In the genomic region with DNA sequence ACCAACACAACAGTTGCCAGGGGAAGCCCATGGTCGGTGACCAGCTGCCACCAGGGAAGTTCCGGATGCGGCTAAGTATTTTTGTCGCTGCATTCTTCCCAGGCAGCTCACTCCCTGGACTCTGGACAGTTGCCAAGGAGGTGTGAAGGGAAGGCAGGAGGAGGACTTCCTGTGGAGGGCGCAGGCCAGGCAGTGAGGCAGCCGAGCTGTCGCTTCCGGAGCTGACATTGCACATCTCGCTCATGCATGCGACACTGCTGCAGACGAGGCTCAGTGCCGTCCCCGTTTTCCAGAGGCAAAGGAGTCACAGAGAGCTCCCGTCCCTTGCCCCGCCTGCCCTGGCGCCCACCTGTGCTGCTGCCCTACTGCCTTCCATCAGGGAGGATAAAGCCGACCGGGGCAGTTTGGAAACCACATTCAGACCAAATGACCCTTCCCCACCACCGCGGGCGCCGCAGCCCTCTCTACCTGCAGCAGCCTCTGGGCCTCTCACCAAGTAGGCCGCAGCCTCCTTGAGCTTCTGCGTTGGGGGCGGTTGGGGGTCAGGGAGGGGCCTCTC, we compare ENCODE assay signal across 9 cellular contexts.
A peak's percentile ranks its signal among the peaks of the same experiment; 100 is the strongest.
DNase-seq lines count a peak whose midpoint lies in the region; ATAC-seq and TF ChIP-seq lines count a peak whose summit lies in the region.
"Had no signal": no experiment of that assay in that cellular context is flagged by ENCODE, and none has a peak within 500 bp of the region (broad histone marks: within the 10 kb centered on the region; RNA-seq: fewer than 3 reads in every experiment).

No MANE protein-coding gene starts in this region.

- peak in 2 of 7 experiments; percentile 8 to 15 for DNase-seq in CD8-positive, alpha-beta T cell
- DNase-seq in astrocyte of the spinal cord (ENCODE audit: low read depth, low spot score) (peak; percentile 58), lung microvascular endothelial cell (ENCODE audit: low read depth in 2 of 2) (peak; percentile 37 to 90), SW 1271 (lab: John Stamatoyannopoulos, UW) (no peak)

- H3K27ac Mint-ChIP-seq in CD8-positive, alpha-beta T cell, result no peak overlapping the region

- no peaks in the 10 kb centered on the region for H3K36me3 ChIP-seq in CD8-positive, alpha-beta T cell (ENCODE audit: insufficient read depth, low read length)
- H3K36me3 ChIP-seq in HUES6 (ENCODE audit: control insufficient read depth, insufficient read depth, low read length), result no peaks in the 10 kb centered on the region
- H3K36me3 ChIP-seq: HAP-1 had no signal

- peak overlapping the region; percentile 49 for H3K4me3 Mint-ChIP-seq in CD8-positive, alpha-beta T cell

- no peaks in the 10 kb centered on the region for H3K9me3 Mint-ChIP-seq in CD8-positive, alpha-beta T cell

- in situ Hi-C loops in astrocyte of the spinal cord (cut with HindIII; ENCODE audit: low sequenced_read_pairs), result no loop called here

- no peak for TF ChIP-seq CTCF in CD8-positive, alpha-beta T cell (IDR thresholded peaks at IDR 0.05)
- TF ChIP-seq CTCF in astrocyte of the spinal cord (IDR thresholded peaks at IDR 0.05; ENCODE audit: low read depth, low read length), result no peak

- H3K36me3 Mint-ChIP-seq in CD8-positive, alpha-beta T cell, result no peaks in the 10 kb centered on the region

- H3K4me3 ChIP-seq in CD8-positive, alpha-beta T cell (ENCODE audit: low read depth, low read length), result no peak overlapping the region
- H3K4me3 ChIP-seq in HUES6 (ENCODE audit: low read depth, low read length), result peak overlapping the region; percentile 13; the same call in 1 of the 2 replicates
- H3K4me3 ChIP-seq in astrocyte of the spinal cord (ENCODE audit: low read depth, low read length), result no peak overlapping the region
- H3K4me3 ChIP-seq: HAP-1 had no signal

- peaks cover 21% of the 10 kb centered on the region for H3K27me3 ChIP-seq in CD8-positive, alpha-beta T cell (ENCODE audit: insufficient read depth, low read length)
- peaks cover 25% of the 10 kb centered on the region for H3K27me3 ChIP-seq in HUES6 (ENCODE audit: control insufficient read depth, insufficient read depth, low read length)

- peak overlapping the region; percentile 33 for H3K9ac ChIP-seq in HUES6 (ENCODE audit: low read length)

- POLR2A ChIA-PET in CD8-positive, alpha-beta T cell (lab: Charles Lee), result no interaction called here

- H3K4me1 Mint-ChIP-seq in CD8-positive, alpha-beta T cell (ENCODE audit: low read depth), result peaks cover 12% of the 10 kb centered on the region

- no peak overlapping the region for H3K27ac ChIP-seq in CD8-positive, alpha-beta T cell (ENCODE audit: low read depth, low read length)
- H3K27ac ChIP-seq in HUES6 (ENCODE audit: low read depth, low read length), result no peak overlapping the region

- intact Hi-C loops in CD8-positive, alpha-beta T cell (cut with DNase I, micrococcal nuclease), result no loop called here

- CTCF ChIA-PET in CD8-positive, alpha-beta T cell (lab: Charles Lee), result interaction anchor here (0.9 kb wide), 1 partner anchor 58 kb away, joined by 3 read pairs; no protein-coding TSS in a partner anchor

- peaks cover 49% of the 10 kb centered on the region for H3K27me3 Mint-ChIP-seq in CD8-positive, alpha-beta T cell (ENCODE audit: low read depth)

- H3K4me1 ChIP-seq in CD8-positive, alpha-beta T cell (ENCODE audit: insufficient read depth, low read length), result peaks cover 6% of the 10 kb centered on the region
- H3K4me1 ChIP-seq in HUES6 (ENCODE audit: control insufficient read depth, insufficient read depth, low read length), result peaks cover 29% of the 10 kb centered on the region

- ATAC-seq in CD8-positive, alpha-beta T cell, result peak; percentile 34
- no peak for ATAC-seq in HG02623 (IDR thresholded peaks at IDR 0.05; ENCODE audit: unreplicated experiment)
- ATAC-seq in GM18868 (IDR thresholded peaks at IDR 0.05; ENCODE audit: unreplicated experiment), result no peak
- ATAC-seq in HG02678 (IDR thresholded peaks at IDR 0.05; ENCODE audit: unreplicated experiment), result no peak

- H3K9me3 ChIP-seq in CD8-positive, alpha-beta T cell (ENCODE audit: low read length), result no peaks in the 10 kb centered on the region
- H3K9me3 ChIP-seq in HUES6 (ENCODE audit: control insufficient read depth, insufficient read depth, low read depth, low read length), result no peaks in the 10 kb centered on the region
- H3K9me3 ChIP-seq: HAP-1 had no signal

Comparison
In these comparisons a context has a peak if more than half of its experiments do, and no peak if none do; other contexts are left out.
1. DNase-seq: peak in astrocyte of the spinal cord (single experiment) and lung microvascular endothelial cell (2 of 2); none in SW 1271 (0 of 2).